ENCODE assay signal across 8 cellular contexts in the genomic region with DNA sequence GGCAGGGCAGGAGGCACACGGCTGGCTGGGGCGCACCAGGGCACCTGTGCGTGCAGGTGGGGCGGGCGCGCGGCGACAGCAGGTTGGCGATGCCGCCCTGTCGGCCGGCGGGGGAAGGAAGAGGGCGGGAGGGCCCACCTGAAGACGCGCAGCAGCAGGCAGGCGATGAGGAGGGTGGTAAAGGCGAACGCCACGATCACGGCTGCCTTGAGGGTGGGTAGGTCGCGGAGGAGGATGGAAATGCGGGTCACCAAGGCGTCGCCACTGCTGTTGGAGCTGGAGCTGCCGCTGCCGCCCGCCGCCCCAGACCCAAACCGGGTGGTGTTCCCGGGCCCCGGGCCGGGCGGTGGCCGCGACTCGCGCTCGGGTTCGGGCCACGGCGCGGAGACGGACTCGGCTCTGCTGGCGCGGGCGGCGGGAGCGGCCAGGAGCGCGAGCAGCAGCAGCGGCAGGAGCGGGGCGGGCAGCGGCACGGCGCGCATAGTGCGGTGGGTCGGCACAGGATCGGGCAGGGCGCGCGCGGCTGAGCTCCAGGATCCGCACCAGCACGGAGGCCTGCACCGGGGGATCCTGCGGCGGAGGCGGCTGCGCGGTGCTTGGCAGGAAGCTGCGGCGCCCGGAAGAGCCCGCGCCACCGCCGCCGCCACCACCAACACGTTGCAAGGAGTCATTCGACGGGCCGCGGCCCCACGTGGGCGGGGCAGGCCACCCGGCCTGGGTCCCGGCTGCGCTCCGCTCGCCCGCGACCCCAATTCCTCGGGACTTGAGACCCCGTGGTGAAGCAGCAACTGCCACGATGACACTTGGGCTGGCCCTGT. TPM values are rescaled to one million over a fixed set of nuclear protein-coding genes. Genes with fewer than 3 reads are reported as not detected.
DNase-seq lines count a peak whose midpoint lies in the region; ATAC-seq and TF ChIP-seq lines count a peak whose summit lies in the region.

Gene FAM174B, minus strand, starts transcription at position 598 of the 818 bp plus-strand sequence.

- TF ChIP-seq CTCF in C4-2B (conservative IDR thresholded peaks at IDR 0.05) (peak; percentile 27), fibroblast of the aortic adventitia (IDR thresholded peaks at IDR 0.05; ENCODE audit: insufficient read depth, low read length) (no peak), neural crest cell (conservative IDR thresholded peaks at IDR 0.05) (peak; percentile 17)

- H3K36me3 Mint-ChIP-seq in neural crest cell (ENCODE audit: low read depth): peaks cover 10% of the 10 kb centered on the region

- H3K27ac Mint-ChIP-seq in neural crest cell (ENCODE audit: unreplicated experiment): no peak within 1 kb of the TSS

- peaks cover 3% of the 10 kb centered on the region for H3K9me3 Mint-ChIP-seq in neural crest cell

- peak within 1 kb of the TSS; percentile 25 for H3K4me3 ChIP-seq in fibroblast of the aortic adventitia (ENCODE audit: low read depth, low read length)

- peaks cover 42% of the 10 kb centered on the region for H3K27me3 Mint-ChIP-seq in neural crest cell (ENCODE audit: low read depth)

- peaks cover 14% of the 10 kb centered on the region for H3K4me1 Mint-ChIP-seq in neural crest cell

- TF ChIP-seq RAD21 in Ishikawa (IDR thresholded peaks at IDR 0.05; ENCODE audit: low read depth): no peak

- peak; percentile 54 for ATAC-seq in GM19043 (IDR thresholded peaks at IDR 0.05; ENCODE audit: low read depth, unreplicated experiment)

- TF ChIP-seq EP300 in Ishikawa (IDR thresholded peaks at IDR 0.05; ENCODE audit: borderline replicate concordance): 0 out of 2 replicates have a peak, but pooled peaks have one; percentile 5

- DNase-seq in activated CD8-positive, alpha-beta memory T cell treated with anti-CD3 and anti-CD28 coated beads for 48 hours (ENCODE audit: low read depth in 2 of 3, low spot score in 2 of 3): peak in 2 of 3 experiments; percentile 6 to 9
- DNase-seq in fibroblast of the aortic adventitia (ENCODE audit: low read depth): no peak
- peak; percentile 52 for DNase-seq in neural crest cell (ENCODE audit: low read depth, low spot score)
- peak; percentile 61 for DNase-seq in ureter (ENCODE audit: low spot score)
- no peak for DNase-seq in HPDE6-E6E7 (ENCODE audit: extremely low spot score)

- peak within 1 kb of the TSS; percentile 89 for H3K4me3 Mint-ChIP-seq in neural crest cell

- H3K27ac ChIP-seq in C4-2B: peak within 1 kb of the TSS; percentile 95

TF ChIP-seq in Ishikawa, 13 proteins besides CTCF, POLR2A, EP300 and RAD21:
- TF ChIP-seq TCF12 (IDR thresholded peaks at IDR 0.05; ENCODE audit: low read depth) (peak; percentile 39; the same call in 1 of the 2 replicates), CEBPB (IDR thresholded peaks at IDR 0.05) (no peak), YY1 (IDR thresholded peaks at IDR 0.05; ENCODE audit: low read depth) (peak; percentile 38; the same call in 1 of the 2 replicates), ZBTB7A (IDR thresholded peaks at IDR 0.05; ENCODE audit: low read depth) (peak; percentile 78), TAF1 (IDR thresholded peaks at IDR 0.05; ENCODE audit: low read depth) (peak; percentile 61; the same call in 1 of the 2 replicates), EGR1 (IDR thresholded peaks at IDR 0.05) (peak; percentile 45; the same call in 1 of the 2 replicates), TEAD4 (IDR thresholded peaks at IDR 0.05) (no peak), CREB1 (IDR thresholded peaks at IDR 0.05; ENCODE audit: low read depth) (no peak), FOXM1 (IDR thresholded peaks at IDR 0.05; ENCODE audit: borderline replicate concordance, low read depth) (no peak), USF1 (IDR thresholded peaks at IDR 0.05) (peak; percentile 68), NFIC (IDR thresholded peaks at IDR 0.05) (no peak; the same call in 1 of the 2 replicates)
- TF ChIP-seq, protein P1, sequence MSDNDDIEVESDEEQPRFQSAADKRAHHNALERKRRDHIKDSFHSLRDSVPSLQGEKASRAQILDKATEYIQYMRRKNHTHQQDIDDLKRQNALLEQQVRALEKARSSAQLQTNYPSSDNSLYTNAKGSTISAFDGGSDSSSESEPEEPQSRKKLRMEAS (IDR thresholded peaks at IDR 0.05): peak; percentile 99
- TF ChIP-seq, protein P2, sequence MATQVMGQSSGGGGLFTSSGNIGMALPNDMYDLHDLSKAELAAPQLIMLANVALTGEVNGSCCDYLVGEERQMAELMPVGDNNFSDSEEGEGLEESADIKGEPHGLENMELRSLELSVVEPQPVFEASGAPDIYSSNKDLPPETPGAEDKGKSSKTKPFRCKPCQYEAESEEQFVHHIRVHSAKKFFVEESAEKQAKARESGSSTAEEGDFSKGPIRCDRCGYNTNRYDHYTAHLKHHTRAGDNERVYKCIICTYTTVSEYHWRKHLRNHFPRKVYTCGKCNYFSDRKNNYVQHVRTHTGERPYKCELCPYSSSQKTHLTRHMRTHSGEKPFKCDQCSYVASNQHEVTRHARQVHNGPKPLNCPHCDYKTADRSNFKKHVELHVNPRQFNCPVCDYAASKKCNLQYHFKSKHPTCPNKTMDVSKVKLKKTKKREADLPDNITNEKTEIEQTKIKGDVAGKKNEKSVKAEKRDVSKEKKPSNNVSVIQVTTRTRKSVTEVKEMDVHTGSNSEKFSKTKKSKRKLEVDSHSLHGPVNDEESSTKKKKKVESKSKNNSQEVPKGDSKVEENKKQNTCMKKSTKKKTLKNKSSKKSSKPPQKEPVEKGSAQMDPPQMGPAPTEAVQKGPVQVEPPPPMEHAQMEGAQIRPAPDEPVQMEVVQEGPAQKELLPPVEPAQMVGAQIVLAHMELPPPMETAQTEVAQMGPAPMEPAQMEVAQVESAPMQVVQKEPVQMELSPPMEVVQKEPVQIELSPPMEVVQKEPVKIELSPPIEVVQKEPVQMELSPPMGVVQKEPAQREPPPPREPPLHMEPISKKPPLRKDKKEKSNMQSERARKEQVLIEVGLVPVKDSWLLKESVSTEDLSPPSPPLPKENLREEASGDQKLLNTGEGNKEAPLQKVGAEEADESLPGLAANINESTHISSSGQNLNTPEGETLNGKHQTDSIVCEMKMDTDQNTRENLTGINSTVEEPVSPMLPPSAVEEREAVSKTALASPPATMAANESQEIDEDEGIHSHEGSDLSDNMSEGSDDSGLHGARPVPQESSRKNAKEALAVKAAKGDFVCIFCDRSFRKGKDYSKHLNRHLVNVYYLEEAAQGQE (IDR thresholded peaks at IDR 0.05; ENCODE audit: low read depth): no peak

RNA-seq across cellular contexts. Expression of gene FAM174B, which starts in this region (rescaled TPM):
- 2.2 and 5.5 TPM in 2 replicates for total RNA-seq in fibroblast of the aortic adventitia (ENCODE audit: low replicate concordance)
- total RNA-seq in neural crest cell: 10.6 and 12.1 TPM in 2 replicates
- total RNA-seq in ureter: 208 TPM

Comparison
In these comparisons a context has a peak if more than half of its experiments do, and no peak if none do; other contexts are left out.
1. RNA of gene FAM174B (total RNA-seq): 208 TPM in ureter (single experiment); 10.6 to 12.1 TPM in neural crest cell and 2.2 to 5.5 TPM in fibroblast of the aortic adventitia; every median in the first group is over 10 times any median in the second.
2. DNase-seq: peak in activated CD8-positive, alpha-beta memory T cell treated with anti-CD3 and anti-CD28 coated beads for 48 hours (2 of 3), neural crest cell (single experiment) and ureter (single experiment); none in fibroblast of the aortic adventitia (single experiment) and HPDE6-E6E7 (single experiment).